2 cellular contexts compared by ENCODE assay signal in genomic region chr10:14102056-14102455, GRCh38.
TF ChIP-seq lines count a peak whose summit lies in the region.

No MANE protein-coding gene starts in this region.

TF ChIP-seq in HEK293, 187 proteins besides CTCF, POLR2A, EP300 and RAD21:
- no peak for TF ChIP-seq ZNF692 (tag by site-specific recombination; IDR thresholded peaks at IDR 0.05)
- peak; percentile 78 for TF ChIP-seq SCRT2 (tag by site-specific recombination; IDR thresholded peaks at IDR 0.05)

TF ChIP-seq in H1, 55 proteins besides CTCF, POLR2A, EP300 and RAD21:
- TF ChIP-seq CREB1 (IDR thresholded peaks at IDR 0.05) (no peak), CHD1 (IDR thresholded peaks at IDR 0.05; ENCODE audit: low read depth, low read length) (no peak), BRCA1 (IDR thresholded peaks at IDR 0.05; ENCODE audit: low read depth, low read length) (no peak), RBBP5 (IDR thresholded peaks at IDR 0.05; ENCODE audit: borderline replicate concordance, low read depth, low read length) (no peak), TCF12 (IDR thresholded peaks at IDR 0.05; ENCODE audit: low read depth, low read length) (no peak), MAX (IDR thresholded peaks at IDR 0.05) (no peak), SIX5 (IDR thresholded peaks at IDR 0.05; ENCODE audit: low read depth, low read length) (no peak), JUND (IDR thresholded peaks at IDR 0.05; ENCODE audit: low read length) (peak; percentile 55; the same call in 1 of the 2 replicates)
